In genomic region chr2:26411419-26411818, GRCh38 we compare ENCODE assay signal across 31 cellular contexts. TPM values are rescaled to one million over a fixed set of nuclear protein-coding genes. Genes with fewer than 3 reads are reported as not detected.
DNase-seq lines count a peak whose midpoint lies in the region; ATAC-seq, FAIRE-seq and TF ChIP-seq lines count a peak whose summit lies in the region.
"Had no signal": no experiment of that assay in that cellular context is flagged by ENCODE, and none has a peak within 500 bp of the region (broad histone marks: within the 10 kb centered on the region; RNA-seq: fewer than 3 reads in every experiment).

No MANE protein-coding gene starts in this region.

- TF ChIP-seq EP300 in A549 (IDR thresholded peaks at IDR 0.05) (no peak), ovary (IDR thresholded peaks at IDR 0.05) (no peak)

- ATAC-seq in A549 = no peak; a peak in 1 of 6 replicates
- ATAC-seq in naive thymus-derived CD4-positive, alpha-beta T cell = no peak
- no peak for ATAC-seq in SK-N-SH treated with all-trans-retinoic acid at 6 μM for 48 hours
- ATAC-seq: HCT116; naive thymus-derived CD8-positive, alpha-beta T cell had no signal

- H3K27me3 Mint-ChIP-seq in CD8-positive, alpha-beta memory T cell = peaks cover 12 to 15% of the 10 kb centered on the region in 2 donors
- H3K27me3 Mint-ChIP-seq in dendritic cell treated with granulocyte-macrophage colony-stimulating factor and Interleukin-4, amounts not matched to agents 40 ng/mL and 50 ng/mL, for 4 days = peaks cover 6% of the 10 kb centered on the region
- peaks cover 10 to 18% (median 14%) of the 10 kb centered on the region in 5 donors for H3K27me3 Mint-ChIP-seq in naive thymus-derived CD4-positive, alpha-beta T cell

- H3K27ac ChIP-seq in A549 (peak overlapping the region; percentile 74 to 83), OCI-LY7 (ENCODE audit: low read depth, low read length, poor library complexity, severe bottlenecking) (no peak overlapping the region), ovary (no peak overlapping the region)
- peak overlapping the region; percentile 82 for H3K27ac ChIP-seq in CD8-positive, alpha-beta memory T cell (ENCODE audit: low read depth, low read length)
- no peak overlapping the region for H3K27ac ChIP-seq in naive thymus-derived CD4-positive, alpha-beta T cell (ENCODE audit: low read depth, low read length)
- H3K27ac ChIP-seq: breast epithelium, C4-2B, Peyer's patch, upper lobe of right lung had no signal

- no peaks in the 10 kb centered on the region for H3K9me3 Mint-ChIP-seq in CD8-positive, alpha-beta memory T cell
- peaks cover 1% of the 10 kb centered on the region for H3K9me3 Mint-ChIP-seq in dendritic cell treated with granulocyte-macrophage colony-stimulating factor and Interleukin-4, amounts not matched to agents 40 ng/mL and 50 ng/mL, for 4 days
- peaks cover 0 to 3% (median 0%) of the 10 kb centered on the region in 11 donors for H3K9me3 Mint-ChIP-seq in naive thymus-derived CD4-positive, alpha-beta T cell
- H3K9me3 Mint-ChIP-seq: activated naive CD4-positive, alpha-beta T cell treated with anti-CD3 and anti-CD28 coated beads for 36 hours; naive thymus-derived CD8-positive, alpha-beta T cell had no signal

- H2AFZ ChIP-seq in OCI-LY7 (ENCODE audit: low read length) = no peak overlapping the region

- H3K27me3 ChIP-seq in CD8-positive, alpha-beta memory T cell (ENCODE audit: insufficient read depth, low read length, poor library complexity, severe bottlenecking) = peaks cover 4% of the 10 kb centered on the region
- H3K27me3 ChIP-seq in naive thymus-derived CD4-positive, alpha-beta T cell (ENCODE audit: control insufficient read depth in 2 of 2, insufficient read depth in 2 of 2, low read length in 2 of 2) = no peaks in the 10 kb centered on the region
- H3K27me3 ChIP-seq in ovary = no peaks in the 10 kb centered on the region
- H3K27me3 ChIP-seq: breast epithelium, Peyer's patch, upper lobe of right lung had no signal

- no peaks in the 10 kb centered on the region for H3K9me3 ChIP-seq in A549
- H3K9me3 ChIP-seq in CD8-positive, alpha-beta memory T cell (ENCODE audit: low read length) = no peaks in the 10 kb centered on the region
- no peaks in the 10 kb centered on the region for H3K9me3 ChIP-seq in OCI-LY7 (ENCODE audit: low read length)
- no peaks in the 10 kb centered on the region for H3K9me3 ChIP-seq in naive thymus-derived CD4-positive, alpha-beta T cell (ENCODE audit: control insufficient read depth in 2 of 3, low read length in 3 of 3)
- no peaks in the 10 kb centered on the region for H3K9me3 ChIP-seq in ovary
- H3K9me3 ChIP-seq: breast epithelium, Peyer's patch, spleen, upper lobe of right lung had no signal

- no peak for TF ChIP-seq CTCF in A549 (IDR thresholded peaks at IDR 0.05)
- TF ChIP-seq CTCF in OCI-LY7 (conservative IDR thresholded peaks at IDR 0.05; ENCODE audit: low read length) = no peak
- TF ChIP-seq CTCF in ovary (IDR thresholded peaks at IDR 0.05) = no peak

- intact Hi-C loops in OCI-LY7 (cut with micrococcal nuclease; ENCODE audit: unreplicated experiment) (no loop called here), ovary (cut with DNase I) (no loop called here)
- intact Hi-C loops in dendritic cell treated with granulocyte-macrophage colony-stimulating factor and Interleukin-4, amounts not matched to agents 40 ng/mL and 50 ng/mL, for 4 days (cut with micrococcal nuclease) = no loop called here
- intact Hi-C loops in naive thymus-derived CD4-positive, alpha-beta T cell (cut with micrococcal nuclease) = no loop called here

- WGBS in A549 (ENCODE audit: missing lambda C conversion rate) = 84% methylated on average over 6 of the region's 6 CpGs
- 92 to 97% (median 95%) methylated on average over 6 of the region's 6 CpGs for WGBS in ovary, 3 donors

- no peaks in the 10 kb centered on the region for H3K9me2 ChIP-seq in OCI-LY7 (ENCODE audit: insufficient read depth, low read length)

- no peaks in the 10 kb centered on the region for H3K79me2 ChIP-seq in OCI-LY7 (ENCODE audit: insufficient read depth, low read depth, low read length)

- H4K20me1 ChIP-seq in OCI-LY7 (ENCODE audit: insufficient read depth, low read length) = no peaks in the 10 kb centered on the region; the same call in 1 of the 2 replicates

- CTCF ChIA-PET in A549 (lab: Yijun Ruan, JAX) = interaction anchor here (1.0 to 1.3 kb wide), 2 partner anchors 12 to 47 kb away, joined by 3 read pairs; no protein-coding TSS in a partner anchor
- CTCF ChIA-PET in CD8-positive, alpha-beta memory T cell (lab: Charles Lee) = interaction anchor here (1.4 kb wide), 1 partner anchor 13 kb away, joined by 4 read pairs; no protein-coding TSS in a partner anchor
- CTCF ChIA-PET in OCI-LY7 (lab: Charles Lee; ENCODE audit: unreplicated experiment) = no interaction called here
- CTCF ChIA-PET in naive thymus-derived CD4-positive, alpha-beta T cell (lab: Charles Lee) = no interaction called here

- no peak for TF ChIP-seq RAD21 in A549 (conservative IDR thresholded peaks at IDR 0.05 in 1 of 2, IDR thresholded peaks at IDR 0.05 in 1 of 2)

- no peak for DNase-seq in A549 (ENCODE audit: low read depth in 1 of 2, low spot score in 1 of 2)
- no peak for DNase-seq in CD8-positive, alpha-beta memory T cell
- DNase-seq in OCI-LY7 (ENCODE audit: low spot score) = no peak
- DNase-seq in naive thymus-derived CD4-positive, alpha-beta T cell = no peak
- no peak for DNase-seq in ovary
- DNase-seq: activated CD4-positive, CD25-positive, alpha-beta regulatory T cell treated with anti-CD3 and anti-CD28 coated beads, Interleukin-2, amount 50 U/mL, for 72 hours; activated naive CD4-positive, alpha-beta T cell treated with anti-CD3 and anti-CD28 coated beads for 36 hours; activated T-cell treated with anti-CD3 and anti-CD28 coated beads, Interleukin-2, amount 50 U/mL, for 1 hour; effector memory CD4-positive, alpha-beta T cell; erythroblast; KBM-7; midbrain; naive thymus-derived CD8-positive, alpha-beta T cell; Peyer's patch; SHP77 treated with DMSO at 0.1 percent for 48 hours; spleen; SW 1271; upper lobe of right lung had no signal

- H3K4me2 ChIP-seq in A549 = peak overlapping the region; percentile 82
- peak overlapping the region; percentile 47; the same call in 1 of the 2 replicates for H3K4me2 ChIP-seq in OCI-LY7 (ENCODE audit: low read length)

- TF ChIP-seq POLR2A in A549 (IDR thresholded peaks at IDR 0.05; ENCODE audit: low read length) (no peak), ovary (IDR thresholded peaks at IDR 0.05) (no peak)

- no TSS peak for BruUV-seq in OCI-LY7 (replicated peaks; lab: Mats Ljungman, UMichigan)

- FAIRE-seq in A549 (lab: Jason Lieb, UNC) = no peak
- FAIRE-seq: colon, D721Med had no signal

- POLR2A ChIA-PET in A549 (lab: Yijun Ruan, JAX) (no interaction called here), OCI-LY7 (lab: Charles Lee) (no interaction called here)
- POLR2A ChIA-PET in CD8-positive, alpha-beta memory T cell (lab: Charles Lee) = no interaction called here
- POLR2A ChIA-PET in naive thymus-derived CD4-positive, alpha-beta T cell (lab: Charles Lee) = no interaction called here

- H3K4me1 ChIP-seq in A549 (peaks cover 18% of the 10 kb centered on the region; the same call in 2 of the 3 replicates), OCI-LY7 (ENCODE audit: insufficient read depth, low read length, poor library complexity, severe bottlenecking) (no peaks in the 10 kb centered on the region), ovary (ENCODE audit: insufficient read depth) (no peaks in the 10 kb centered on the region)
- H3K4me1 ChIP-seq in CD8-positive, alpha-beta memory T cell (ENCODE audit: insufficient read depth, low read length) = no peaks in the 10 kb centered on the region
- no peaks in the 10 kb centered on the region for H3K4me1 ChIP-seq in naive thymus-derived CD4-positive, alpha-beta T cell (ENCODE audit: control insufficient read depth in 2 of 2, insufficient read depth in 2 of 2, low read length in 2 of 2)
- H3K4me1 ChIP-seq: breast epithelium, Peyer's patch, upper lobe of right lung had no signal

- no peaks in the 10 kb centered on the region for H3K36me3 ChIP-seq in CD8-positive, alpha-beta memory T cell (ENCODE audit: insufficient read depth, low read length)
- H3K36me3 ChIP-seq in OCI-LY7 (ENCODE audit: insufficient read depth, low read length) (no peaks in the 10 kb centered on the region), ovary (no peaks in the 10 kb centered on the region)
- no peaks in the 10 kb centered on the region for H3K36me3 ChIP-seq in naive thymus-derived CD4-positive, alpha-beta T cell (ENCODE audit: control insufficient read depth in 2 of 3, insufficient read depth in 3 of 3, low read length in 3 of 3)
- H3K36me3 ChIP-seq: breast epithelium, Peyer's patch, spleen, upper lobe of right lung had no signal

- peaks cover 0 to 6% (median 0%) of the 10 kb centered on the region in 3 donors for H3K36me3 Mint-ChIP-seq in CD8-positive, alpha-beta memory T cell
- H3K36me3 Mint-ChIP-seq in dendritic cell treated with granulocyte-macrophage colony-stimulating factor and Interleukin-4, amounts not matched to agents 40 ng/mL and 50 ng/mL, for 4 days (ENCODE audit: low read depth) = no peaks in the 10 kb centered on the region
- H3K36me3 Mint-ChIP-seq in naive thymus-derived CD4-positive, alpha-beta T cell = peaks cover 0 to 4% (median 0%) of the 10 kb centered on the region in 5 donors
- H3K36me3 Mint-ChIP-seq: naive thymus-derived CD8-positive, alpha-beta T cell had no signal

- H3K27ac Mint-ChIP-seq in CD8-positive, alpha-beta memory T cell = no peak overlapping the region
- peak overlapping the region; percentile 84 for H3K27ac Mint-ChIP-seq in dendritic cell treated with granulocyte-macrophage colony-stimulating factor and Interleukin-4, amounts not matched to agents 40 ng/mL and 50 ng/mL, for 4 days
- H3K27ac Mint-ChIP-seq in naive thymus-derived CD4-positive, alpha-beta T cell = peak overlapping the region in 1 of 9 donors; percentile 57
- H3K27ac Mint-ChIP-seq: activated naive CD4-positive, alpha-beta T cell treated with anti-CD3 and anti-CD28 coated beads for 36 hours had no signal

- H3K4me1 Mint-ChIP-seq in CD8-positive, alpha-beta memory T cell = peaks cover 8 to 10% (median 9%) of the 10 kb centered on the region in 3 donors
- peaks cover 24% of the 10 kb centered on the region for H3K4me1 Mint-ChIP-seq in dendritic cell treated with granulocyte-macrophage colony-stimulating factor and Interleukin-4, amounts not matched to agents 40 ng/mL and 50 ng/mL, for 4 days (ENCODE audit: low read depth)
- H3K4me1 Mint-ChIP-seq in naive thymus-derived CD4-positive, alpha-beta T cell = peaks cover 0 to 15% (median 7%) of the 10 kb centered on the region in 7 donors

- H3K4me3 ChIP-seq in A549 = no peak overlapping the region
- H3K4me3 ChIP-seq in CD8-positive, alpha-beta memory T cell (ENCODE audit: low read length) = no peak overlapping the region
- no peak overlapping the region for H3K4me3 ChIP-seq in OCI-LY7 (ENCODE audit: low read depth, low read length, poor library complexity, severe bottlenecking)
- no peak overlapping the region for H3K4me3 ChIP-seq in naive thymus-derived CD4-positive, alpha-beta T cell (ENCODE audit: low read length)
- no peak overlapping the region for H3K4me3 ChIP-seq in ovary

- H3K4me3 Mint-ChIP-seq in CD8-positive, alpha-beta memory T cell = peak overlapping the region in 5 of 7 donors; percentile 19 to 83 (median 63)
- H3K4me3 Mint-ChIP-seq in dendritic cell treated with granulocyte-macrophage colony-stimulating factor and Interleukin-4, amounts not matched to agents 40 ng/mL and 50 ng/mL, for 4 days = peak overlapping the region; percentile 72
- peak overlapping the region in 5 of 10 donors; percentile 46 to 76 (median 67) for H3K4me3 Mint-ChIP-seq in naive thymus-derived CD4-positive, alpha-beta T cell

RNA-seq across cellular contexts. Expression of gene DRC1, which starts 9.7 kb away (rescaled TPM):
- 0.16 and 0.39 TPM in 2 replicates for polyA plus RNA-seq in A549 (2011; rRNA removed)
- 0.05 and 0.11 TPM in 2 replicates for polyA plus RNA-seq in A549 (2012; cell fraction: cytosol; rRNA removed)
- polyA plus RNA-seq in A549 (2012; cell fraction: nucleus; rRNA removed) = 0.06 and 0.12 TPM in 2 replicates
- polyA plus RNA-seq in A549 (2017; fragmentation: RNase III; extraction: RNeasy Plus Mini Kit Qiagen cat#74134 plus additional on column Dnase treatment) = 0.05 to 0.21 TPM (median 0.07 TPM) in 3 replicates
- polyA minus RNA-seq in A549 (2011; rRNA and poly(A)+ RNA removed) = not detected in 2 replicates
- not detected for total RNA-seq in CD8-positive, alpha-beta memory T cell
- not detected for polyA plus RNA-seq in CD8-positive, alpha-beta memory T cell
- not detected in 2 replicates for total RNA-seq in OCI-LY7 (2014; rRNA removed; shearing (Covaris generic))
- total RNA-seq in OCI-LY7 (2022) = not detected in 2 replicates
- under 1 TPM in 1 of 5 experiments, not detected in 4; 0.29 TPM for total RNA-seq in naive thymus-derived CD4-positive, alpha-beta T cell
- not detected for polyA plus RNA-seq in naive thymus-derived CD4-positive, alpha-beta T cell
- total RNA-seq in ovary = 10 to 100 TPM in 1 of 7 donors, 1 to 10 TPM in 2, under 1 TPM in 2, not detected in 2; 0.52 to 11.8 (median 1.8) TPM
- under 1 TPM in 1 of 2 donors, not detected in 1; 0.05 TPM for polyA plus RNA-seq in ovary
- total RNA-seq: activated naive CD4-positive, alpha-beta T cell treated with anti-CD3 and anti-CD28 coated beads for 36 hours; breast epithelium; Daoy; HT1080; lower leg skin; naive thymus-derived CD8-positive, alpha-beta T cell; NCI-H460; osteocyte; Peyer's patch; subcutaneous adipose tissue; upper lobe of right lung had no signal
- polyA plus RNA-seq: naive thymus-derived CD8-positive, alpha-beta T cell had no signal

Comparison
In these comparisons a context has a peak if more than half of its experiments do, and no peak if none do; other contexts are left out.
1. H3K27ac ChIP-seq: peak in A549 (2 of 2) and CD8-positive, alpha-beta memory T cell (single experiment); none in OCI-LY7 (single experiment), naive thymus-derived CD4-positive, alpha-beta T cell (single experiment) and ovary (0 of 2).
2. CTCF ChIA-PET loops: an anchor here in A549 (1.0 to 1.3 kb wide) and CD8-positive, alpha-beta memory T cell (1.4 kb wide); none called in OCI-LY7 and naive thymus-derived CD4-positive, alpha-beta T cell.